10 cellular contexts compared by ENCODE assay signal in the genomic region with DNA sequence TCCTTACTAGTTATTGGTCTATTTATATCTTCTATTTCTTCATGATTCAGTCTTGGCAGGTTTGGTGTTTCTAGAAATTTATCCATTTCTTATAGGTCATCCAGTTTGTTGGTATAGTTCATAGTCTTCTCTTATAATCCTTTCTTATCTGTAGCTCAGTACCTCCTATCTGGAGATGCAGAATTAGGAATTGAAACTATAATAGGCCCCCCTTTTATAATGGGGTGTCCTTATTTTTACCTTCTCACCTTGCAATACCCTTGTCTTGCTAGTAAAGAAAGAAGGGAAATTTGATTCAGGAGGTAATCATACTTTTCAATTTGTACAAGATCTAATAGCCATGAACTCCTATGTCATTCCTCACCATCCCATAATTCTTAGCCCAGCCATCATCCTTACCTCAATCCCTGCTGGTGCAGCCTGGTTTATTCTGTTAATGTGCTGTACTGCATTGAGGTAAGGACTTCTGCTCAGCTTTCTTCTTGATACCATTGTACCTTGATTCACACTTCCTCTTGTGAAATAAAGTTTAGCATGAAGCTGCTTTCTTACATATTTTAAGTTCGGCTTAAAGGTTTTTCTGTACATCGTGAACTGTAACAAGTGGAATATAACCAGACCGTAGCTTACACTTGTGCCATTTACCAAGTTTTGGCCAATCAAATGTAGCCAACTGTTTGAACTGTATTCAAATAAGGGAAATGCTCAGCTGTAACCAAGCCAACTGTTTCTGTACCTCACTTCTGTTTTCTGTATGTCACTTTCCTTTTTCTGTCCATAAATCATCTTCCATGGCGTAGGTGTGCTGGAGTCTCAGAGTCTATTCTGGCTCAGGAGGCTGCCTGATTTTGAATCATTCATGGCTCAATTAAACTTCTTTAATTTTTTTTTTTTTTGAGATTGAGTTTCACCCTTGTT.
DNase-seq lines count a peak whose midpoint lies in the region; ATAC-seq lines count a peak whose summit lies in the region.
"Had no signal": no experiment of that assay in that cellular context is flagged by ENCODE, and none has a peak within 500 bp of the region (broad histone marks: within the 10 kb centered on the region; RNA-seq: fewer than 3 reads in every experiment).

No MANE protein-coding gene starts in this region.

- peaks cover 16 to 31% of the 10 kb centered on the region in 2 donors for H3K4me1 Mint-ChIP-seq in stimulated activated naive B cell treated with anti-CD40 and anti-IgM and Interleukin-4, amounts not matched to agents 10 μg/mL and 1 μg/mL and 100 μg/mL, for 72 hours

- peaks cover 5 to 6% of the 10 kb centered on the region in 2 donors for H3K9me3 Mint-ChIP-seq in stimulated activated naive B cell treated with anti-CD40 and anti-IgM and Interleukin-4, amounts not matched to agents 10 μg/mL and 1 μg/mL and 100 μg/mL, for 72 hours

- H3K36me3 Mint-ChIP-seq in stimulated activated naive B cell treated with anti-CD40 and anti-IgM and Interleukin-4, amounts not matched to agents 10 μg/mL and 1 μg/mL and 100 μg/mL, for 72 hours: peaks cover 6 to 17% of the 10 kb centered on the region in 2 donors

- DNase-seq in stimulated activated naive B cell treated with anti-CD40 and anti-IgM and Interleukin-4, amounts not matched to agents 10 μg/mL and 1 μg/mL and 100 μg/mL, for 72 hours: peak; percentile 15
- DNase-seq in NCI-H146 (lab: John Stamatoyannopoulos, UW): no peak
- DNase-seq in NCI-H187 treated with DMSO at 0.1 percent for 48 hours (lab: John Stamatoyannopoulos, UW): no peak
- no peak for DNase-seq in effector CD8-positive, alpha-beta T cell (lab: John Stamatoyannopoulos, UW)
- DNase-seq: left cardiac atrium had no signal

- H3K27me3 Mint-ChIP-seq in stimulated activated naive B cell treated with anti-CD40 and anti-IgM and Interleukin-4, amounts not matched to agents 10 μg/mL and 1 μg/mL and 100 μg/mL, for 72 hours: no peaks in the 10 kb centered on the region
- H3K27me3 Mint-ChIP-seq: progenitor cell of endocrine pancreas had no signal

- ATAC-seq in GM19043 (IDR thresholded peaks at IDR 0.05; ENCODE audit: low read depth, unreplicated experiment) (peak; percentile 53), HG02623 (IDR thresholded peaks at IDR 0.05; ENCODE audit: unreplicated experiment) (peak; percentile 64), HG03558 (IDR thresholded peaks at IDR 0.05; ENCODE audit: extremely low read depth, unreplicated experiment) (peak; percentile 39)
- peak; percentile 90 for ATAC-seq in stimulated activated naive B cell treated with anti-CD40 and anti-IgM and Interleukin-4, amounts not matched to agents 10 μg/mL and 1 μg/mL and 100 μg/mL, for 72 hours (replicated peaks)
- ATAC-seq: esophagus mucosa, left cardiac atrium had no signal

- peak overlapping the region; percentile 67 to 73 for H3K4me3 Mint-ChIP-seq in stimulated activated naive B cell treated with anti-CD40 and anti-IgM and Interleukin-4, amounts not matched to agents 10 μg/mL and 1 μg/mL and 100 μg/mL, for 72 hours

- H3K27ac Mint-ChIP-seq in stimulated activated naive B cell treated with anti-CD40 and anti-IgM and Interleukin-4, amounts not matched to agents 10 μg/mL and 1 μg/mL and 100 μg/mL, for 72 hours: peak overlapping the region; percentile 91
- H3K27ac Mint-ChIP-seq: progenitor cell of endocrine pancreas had no signal

Comparison
In these comparisons a context has a peak if more than half of its experiments do, and no peak if none do; other contexts are left out.
1. ATAC-seq: peak in every context shown above with its lines; median percentile 90 in stimulated activated naive B cell treated with anti-CD40 and anti-IgM and Interleukin-4, amounts not matched to agents 10 μg/mL and 1 μg/mL and 100 μg/mL, for 72 hours; 64 in HG02623; 53 in GM19043; 39 in HG03558.